In genomic region chr15:53404930-53405493, GRCh38 we compare ENCODE assay signal across 20 cellular contexts.
"Had no signal": no experiment of that assay in that cellular context is flagged by ENCODE, and none has a peak within 500 bp of the region (broad histone marks: within the 10 kb centered on the region; RNA-seq: fewer than 3 reads in every experiment).

No MANE protein-coding gene starts in this region.

- H3K9me3 ChIP-seq: SK-N-SH had no signal

- DNase-seq: KBM-7; MV-4-11; NCI-H1048; NCI-H1105; NCI-H1436 treated with DMSO at 0.1 percent for 48 hours; NCI-H1694; NCI-H187 treated with DMSO at 0.1 percent for 48 hours; NCI-H2029 treated with DMSO at 0.1 percent for 48 hours; NCI-H2227 treated with DMSO at 0.1 percent for 48 hours; NCI-H524; NCI-H526 treated with DMSO at 0.1 percent for 48 hours; NCI-H774; NK-92 treated with Interleukin-12 subunit alpha and Interleukin-12 subunit beta, amount 100 ng/mL, for 24 hours; PC-3; SHP77; SK-N-SH; SW 1271 had no signal

- FAIRE-seq: HTR-8/SVneo had no signal

- H3K27ac ChIP-seq: RWPE1 had no signal

- ATAC-seq: Panc1, PC-3 had no signal
